ENCODE assay signal across 12 cellular contexts in the genomic region with DNA sequence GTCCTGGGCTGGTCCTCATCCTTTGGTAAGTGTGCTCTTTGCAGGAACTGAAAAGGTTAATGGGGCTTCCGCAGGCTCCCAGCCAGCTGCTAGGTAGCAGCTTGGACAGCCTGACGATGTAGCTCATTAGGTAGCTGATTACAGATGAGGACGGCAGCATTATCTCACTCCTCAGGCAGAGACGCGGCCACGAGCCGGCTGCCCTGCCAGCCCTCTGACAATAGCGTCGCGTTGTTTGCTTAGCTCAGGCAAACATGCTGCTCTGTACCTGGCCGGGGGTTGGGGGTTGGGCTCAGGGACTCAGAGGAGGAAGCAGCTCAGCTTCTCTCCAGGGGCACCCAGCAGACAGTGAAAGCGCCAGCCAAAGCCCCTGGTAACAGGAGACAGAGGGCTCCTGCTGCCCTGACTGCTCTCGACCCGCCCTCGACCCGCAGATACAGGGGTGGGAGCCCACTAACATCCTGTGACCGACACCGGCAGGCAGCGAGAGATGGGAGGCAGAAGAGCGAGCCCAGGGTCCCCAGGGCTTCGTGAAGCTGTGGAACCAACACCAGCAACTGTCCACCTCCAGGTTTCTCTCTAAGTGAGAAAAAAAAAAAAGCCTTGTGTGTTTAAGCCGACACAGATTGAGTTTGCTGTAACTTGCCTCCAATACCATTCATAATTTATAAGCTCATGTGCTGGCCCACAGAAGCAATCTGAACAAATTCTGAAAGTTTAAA. TPM values are rescaled to one million over a fixed set of nuclear protein-coding genes. Genes with fewer than 3 reads are reported as not detected.
DNase-seq lines count a peak whose midpoint lies in the region; ATAC-seq, FAIRE-seq and TF ChIP-seq lines count a peak whose summit lies in the region.
"Had no signal": no experiment of that assay in that cellular context is flagged by ENCODE, and none has a peak within 500 bp of the region (broad histone marks: within the 10 kb centered on the region; RNA-seq: fewer than 3 reads in every experiment).

No MANE protein-coding gene starts in this region.

- H3K4me1 ChIP-seq in endothelial cell of umbilical vein (ENCODE audit: control insufficient read depth, extremely low read depth, insufficient read depth, low read length): peaks cover 8% of the 10 kb centered on the region
- H3K4me1 ChIP-seq in smooth muscle cell (ENCODE audit: low read depth): peaks cover 55% of the 10 kb centered on the region

- intact Hi-C loops in endothelial cell of umbilical vein (cut with micrococcal nuclease): no loop called here

- no peak overlapping the region for H3K27ac ChIP-seq in endothelial cell of umbilical vein (ENCODE audit: insufficient read depth, low read depth, low read length)
- H3K27ac ChIP-seq in smooth muscle cell (ENCODE audit: low read depth): no peak overlapping the region
- H3K27ac ChIP-seq: sigmoid colon had no signal

- no peak for FAIRE-seq in endothelial cell of umbilical vein (lab: Jason Lieb, UNC)
- FAIRE-seq: keratinocyte had no signal

- H2AFZ ChIP-seq in endothelial cell of umbilical vein (ENCODE audit: low read depth, low read length): no peak overlapping the region
- H2AFZ ChIP-seq in smooth muscle cell (ENCODE audit: low read depth): no peak overlapping the region

- POLR2A ChIA-PET in endothelial cell of umbilical vein (lab: Charles Lee): no interaction called here

- H3K9ac ChIP-seq in endothelial cell of umbilical vein (replicated peaks; ENCODE audit: extremely low read depth, insufficient read depth, low read length) (no peak overlapping the region), smooth muscle cell (ENCODE audit: low read depth) (no peak overlapping the region)

- CTCF ChIA-PET in endothelial cell of umbilical vein (lab: Charles Lee): interaction anchor here (0.7 to 2.3 kb wide), 4 partner anchors 10 to 232 kb away, joined by 3 to 21 read pairs (median 4); no protein-coding TSS in a partner anchor

- DNase-seq in SIG-M5 treated with dmso at 0.1 percent for 504 hours (lab: John Stamatoyannopoulos, UW; ENCODE audit: unreplicated experiment): peak; percentile 11
- no peak for DNase-seq in SIG-M5 (lab: John Stamatoyannopoulos, UW)
- DNase-seq in NCI-H2227 (lab: John Stamatoyannopoulos, UW; ENCODE audit: unreplicated experiment): peak; percentile 77
- DNase-seq in endothelial cell of umbilical vein (ENCODE audit: low read depth, low spot score): no peak
- no peak for DNase-seq in smooth muscle cell (lab: John Stamatoyannopoulos, UW; ENCODE audit: unreplicated experiment)
- no peak for DNase-seq in AG20443 (ENCODE audit: low spot score)
- no peak for DNase-seq in activated T-cell treated with anti-CD3 and anti-CD28 coated beads, Interleukin-2, amount 50 U/mL, for 1 hour
- DNase-seq: activated naive CD4-positive, alpha-beta T cell treated with anti-CD3 and anti-CD28 coated beads for 36 hours; sigmoid colon had no signal

- peaks cover 5% of the 10 kb centered on the region for H3F3A ChIP-seq in smooth muscle cell (ENCODE audit: low read depth)

- H3K4me3 ChIP-seq in endothelial cell of umbilical vein (replicated peaks in 1 of 3; ENCODE audit: insufficient read depth in 1 of 3, low read depth in 1 of 3, low read length in 3 of 3) (no peak overlapping the region), smooth muscle cell (no peak overlapping the region)
- H3K4me3 ChIP-seq: sigmoid colon had no signal

- dilution Hi-C loops in endothelial cell of umbilical vein (cut with MboI; ENCODE audit: extremely low pct_ligation_motif_present, low sequenced_read_pairs): loop anchor here (25.0 kb wide), 1 partner anchor 261 kb away; no protein-coding TSS in a partner anchor

- H4K20me1 ChIP-seq in endothelial cell of umbilical vein (replicated peaks; ENCODE audit: control insufficient read depth, extremely low read depth, insufficient read depth, low read length) (no peaks in the 10 kb centered on the region), smooth muscle cell (ENCODE audit: low read depth) (no peaks in the 10 kb centered on the region)

- H3K4me2 ChIP-seq in endothelial cell of umbilical vein (ENCODE audit: insufficient read depth, low read length): no peak overlapping the region
- H3K4me2 ChIP-seq in smooth muscle cell: peak overlapping the region; percentile 8

- no peak for ATAC-seq in GM21737 (IDR thresholded peaks at IDR 0.05; ENCODE audit: unreplicated experiment)

- TF ChIP-seq POLR2A in endothelial cell of umbilical vein (IDR thresholded peaks at IDR 0.05; ENCODE audit: low read depth, low read length): no peak

- no peaks in the 10 kb centered on the region for H3K9me1 ChIP-seq in endothelial cell of umbilical vein (replicated peaks; ENCODE audit: control insufficient read depth, extremely low read depth, insufficient read depth, low read length)

- H3K9me3 ChIP-seq in endothelial cell of umbilical vein (replicated peaks; ENCODE audit: control insufficient read depth, insufficient read depth, low read length) (no peaks in the 10 kb centered on the region), smooth muscle cell (replicated peaks; ENCODE audit: low read depth) (no peaks in the 10 kb centered on the region)
- H3K9me3 ChIP-seq: sigmoid colon had no signal

- BruUV-seq in endothelial cell of umbilical vein (replicated peaks; lab: Mats Ljungman, UMichigan): no TSS peak

- H3K36me3 ChIP-seq in endothelial cell of umbilical vein (ENCODE audit: control insufficient read depth in 2 of 2, extremely low read depth in 1 of 2, insufficient read depth in 2 of 2, low read length in 2 of 2) (no peaks in the 10 kb centered on the region), smooth muscle cell (ENCODE audit: low read depth) (no peaks in the 10 kb centered on the region)
- H3K36me3 ChIP-seq: sigmoid colon had no signal

- 39% methylated on average over 22 of the region's 22 CpGs for WGBS in smooth muscle cell (ENCODE audit: low lambda C conversion rate)

- H3K79me2 ChIP-seq in endothelial cell of umbilical vein (ENCODE audit: control insufficient read depth, insufficient read depth, low read length) (no peaks in the 10 kb centered on the region), smooth muscle cell (ENCODE audit: low read depth) (no peaks in the 10 kb centered on the region)

- H3K27me3 ChIP-seq in endothelial cell of umbilical vein (ENCODE audit: control insufficient read depth in 2 of 2, insufficient read depth in 2 of 2, low read length in 2 of 2): peaks cover 3 to 9% of the 10 kb centered on the region in 2 experiments
- H3K27me3 ChIP-seq in smooth muscle cell (ENCODE audit: low read depth): no peaks in the 10 kb centered on the region

- TF ChIP-seq CTCF in endothelial cell of umbilical vein (IDR thresholded peaks at IDR 0.05; ENCODE audit: extremely low read depth in 1 of 2, insufficient read depth in 1 of 2, low read depth in 1 of 2, low read length in 2 of 2) (no peak), smooth muscle cell (IDR thresholded peaks at IDR 0.05; ENCODE audit: borderline replicate concordance, insufficient read depth, poor library complexity, severe bottlenecking) (no peak)

TF ChIP-seq in endothelial cell of umbilical vein, 7 proteins besides CTCF, POLR2A, EP300 and RAD21:
- TF ChIP-seq EZH2 (IDR thresholded peaks at IDR 0.05; ENCODE audit: borderline replicate concordance, low read depth, low read length, severe bottlenecking) (peak; percentile 53), GATA2 (IDR thresholded peaks at IDR 0.05; ENCODE audit: insufficient read depth, insufficient read length, low read depth, low read length) (no peak)

RNA-seq across cellular contexts. Expression of a gene that starts 53.4 kb away (rescaled TPM):
- total RNA-seq in endothelial cell of umbilical vein (not detected in 2 replicates), smooth muscle cell (3,515 and 3,549 TPM in 2 replicates)
- polyA plus RNA-seq in endothelial cell of umbilical vein (not detected in 2 replicates), smooth muscle cell (10,448 and 15,731 TPM in 2 replicates)
- not detected in 2 replicates for polyA plus RNA-seq in endothelial cell of umbilical vein (2011; cell fraction: cytosol; rRNA removed)
- polyA plus RNA-seq in endothelial cell of umbilical vein (2011; cell fraction: nucleus; rRNA removed): not detected in 2 replicates
- polyA plus RNA-seq in endothelial cell of umbilical vein (2012): not detected in 2 replicates
- 8.3 and 11.2 TPM in 2 replicates for polyA minus RNA-seq in endothelial cell of umbilical vein
- polyA minus RNA-seq in endothelial cell of umbilical vein (2011; cell fraction: cytosol; rRNA and poly(A)+ RNA removed): not detected
- not detected in 2 replicates for polyA minus RNA-seq in endothelial cell of umbilical vein (2011; cell fraction: nucleus; rRNA and poly(A)+ RNA removed)
- total RNA-seq: A172; activated naive CD4-positive, alpha-beta T cell treated with anti-CD3 and anti-CD28 coated beads for 36 hours had no signal
- polyA plus RNA-seq: keratinocyte had no signal

Comparison
In these comparisons a context has a peak if more than half of its experiments do, and no peak if none do; other contexts are left out.
1. DNase-seq: peak in SIG-M5 treated with dmso at 0.1 percent for 504 hours (single experiment) and NCI-H2227 (single experiment); none in SIG-M5 (single experiment), endothelial cell of umbilical vein (single experiment), smooth muscle cell (single experiment), AG20443 (single experiment) and activated T-cell treated with anti-CD3 and anti-CD28 coated beads, Interleukin-2, amount 50 U/mL, for 1 hour (single experiment).
2. RNA of a gene that starts 53.4 kb away (total RNA-seq): 3,515 to 3,549 TPM in smooth muscle cell; not detected in endothelial cell of umbilical vein; every median in the first group is over 1,000 times any median in the second.